ENCODE assay signal across 9 cellular contexts in the genomic region with DNA sequence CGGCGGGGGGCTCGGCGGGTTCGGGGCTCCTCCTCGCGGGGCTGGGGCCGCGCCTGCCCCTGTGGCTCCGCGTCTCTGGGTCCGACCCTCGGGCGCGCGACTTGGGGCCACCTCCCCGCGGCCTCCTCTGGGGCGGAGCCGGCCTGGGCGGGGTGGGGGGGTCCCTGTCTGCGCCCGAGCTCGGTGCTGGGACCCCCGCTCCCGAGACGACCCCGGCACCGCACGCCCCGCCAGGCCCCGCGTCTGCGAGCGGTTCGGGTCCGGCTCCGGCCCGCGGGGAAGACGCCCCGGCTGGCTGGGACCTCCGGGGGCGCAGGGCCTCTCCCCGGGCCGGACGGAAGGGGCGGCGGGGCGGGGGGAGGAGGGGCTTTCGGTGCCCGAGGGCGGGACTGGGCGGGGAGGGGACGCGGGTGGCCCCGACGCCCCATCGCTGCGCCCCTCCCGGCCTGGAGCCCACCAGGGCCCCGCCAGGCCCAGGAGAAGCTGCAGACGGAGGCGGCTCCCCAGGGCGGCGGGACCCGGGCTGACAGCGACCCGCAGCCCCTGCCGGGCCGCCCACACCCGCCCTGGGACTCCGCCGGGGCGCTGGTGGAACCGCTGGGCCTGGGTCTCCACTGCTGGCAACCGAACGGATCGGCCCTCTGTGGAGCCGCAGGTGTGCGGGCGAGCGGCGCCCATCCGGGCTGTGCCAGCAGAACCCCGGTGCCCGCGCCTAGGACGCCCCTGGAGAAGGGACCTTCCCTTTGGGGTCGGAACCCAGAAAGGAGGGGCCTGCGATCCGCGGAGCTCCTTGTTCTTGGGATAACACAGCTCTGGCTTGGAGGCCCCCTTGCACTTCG. TPM values are rescaled to one million over a fixed set of nuclear protein-coding genes. Genes with fewer than 3 reads are reported as not detected.
DNase-seq lines count a peak whose midpoint lies in the region; ATAC-seq and FAIRE-seq lines count a peak whose summit lies in the region.
"Had no signal": no experiment of that assay in that cellular context is flagged by ENCODE, and none has a peak within 500 bp of the region (broad histone marks: within the 10 kb centered on the region; RNA-seq: fewer than 3 reads in every experiment).

No MANE protein-coding gene starts in this region.

- DNase-seq in HAP-1 (ENCODE audit: low spot score in 2 of 2) (peak in 1 of 2 experiments; percentile 50), SIG-M5 treated with dmso at 0.1 percent for 504 hours (lab: John Stamatoyannopoulos, UW; ENCODE audit: unreplicated experiment) (no peak), HTR-8/SVneo (ENCODE audit: insufficient read length, low spot score) (no peak), dermis blood vessel endothelial cell (no peak)
- peak; percentile 35 for DNase-seq in stimulated activated CD8-positive, alpha-beta memory T cell treated with anti-CD3 and anti-CD28 coated beads, Interleukin-4, amount 100 ng/mL, for 48 hours

- peak overlapping the region; percentile 83 for H3K4me3 Mint-ChIP-seq in activated naive CD8-positive, alpha-beta T cell

- no peak overlapping the region for H3K27ac Mint-ChIP-seq in activated naive CD8-positive, alpha-beta T cell

- no peak overlapping the region for H3K27ac ChIP-seq in iPS-18a (ENCODE audit: low read length)

- H3K36me3 ChIP-seq in HAP-1 (replicated peaks) = no peaks in the 10 kb centered on the region
- H3K36me3 ChIP-seq in iPS-18a (ENCODE audit: control insufficient read depth, low read depth, low read length) = no peaks in the 10 kb centered on the region

- H3K4me1 ChIP-seq in HAP-1 (no peaks in the 10 kb centered on the region), iPS-18a (ENCODE audit: control insufficient read depth, low read depth, low read length) (no peaks in the 10 kb centered on the region)

- no peak overlapping the region for H3K9ac ChIP-seq in iPS-18a (ENCODE audit: low read length)

- H3K4me1 Mint-ChIP-seq in activated naive CD8-positive, alpha-beta T cell (ENCODE audit: low read depth) = peaks cover 21% of the 10 kb centered on the region

- H3K36me3 Mint-ChIP-seq in activated naive CD8-positive, alpha-beta T cell = peaks cover 11% of the 10 kb centered on the region

- no peaks in the 10 kb centered on the region for H3K27me3 Mint-ChIP-seq in activated naive CD8-positive, alpha-beta T cell

- peak overlapping the region; percentile 42 for H3K4me3 ChIP-seq in HAP-1
- peak overlapping the region; percentile 36 for H3K4me3 ChIP-seq in iPS-18a (ENCODE audit: low read length)

- H3K9me3 ChIP-seq in HAP-1 = peaks cover 6% of the 10 kb centered on the region; the same call in 1 of the 2 replicates
- peaks cover 3% of the 10 kb centered on the region for H3K9me3 ChIP-seq in iPS-18a (ENCODE audit: control insufficient read depth, low read depth, low read length)

- H3K27me3 ChIP-seq in HAP-1 (ENCODE audit: low read depth) (no peaks in the 10 kb centered on the region), iPS-18a (ENCODE audit: control insufficient read depth, insufficient read depth, low read length) (peaks cover 30% of the 10 kb centered on the region)

- no peak for ATAC-seq in HG03571 (IDR thresholded peaks at IDR 0.05; ENCODE audit: unreplicated experiment)

- peaks cover 8% of the 10 kb centered on the region for H3K9me3 Mint-ChIP-seq in activated naive CD8-positive, alpha-beta T cell (ENCODE audit: low read depth)

- no peak for FAIRE-seq in HTR-8/SVneo (lab: Jason Lieb, UNC)

- in situ Hi-C loops in HAP-1 (cut with MboI; ENCODE audit: low sequenced_read_pairs) = no loop called here

RNA-seq across cellular contexts. Expression of a gene that starts 0.6 kb away (rescaled TPM):
- total RNA-seq in dermis blood vessel endothelial cell = 17.5 and 24.0 TPM in 2 replicates

RNA-seq across cellular contexts. Expression of a gene that starts 56.9 kb away (rescaled TPM):
- 0.05 and 0.17 TPM in 2 replicates for total RNA-seq in dermis blood vessel endothelial cell
- total RNA-seq: LHCN-M2 had no signal
